Comparison of ENCODE assay signal across 8 cellular contexts in genomic region chr2:62306751-62307468, GRCh38.
DNase-seq lines count a peak whose midpoint lies in the region; ATAC-seq and TF ChIP-seq lines count a peak whose summit lies in the region.

No MANE protein-coding gene starts in this region.

- H3K36me3 ChIP-seq in left ventricle myocardium inferior (no peaks in the 10 kb centered on the region), prostate gland (no peaks in the 10 kb centered on the region), right atrium auricular region (no peaks in the 10 kb centered on the region)

- H3K27me3 ChIP-seq in left ventricle myocardium inferior (ENCODE audit: low read depth): no peaks in the 10 kb centered on the region
- H3K27me3 ChIP-seq in prostate gland (replicated peaks; ENCODE audit: insufficient read depth): no peaks in the 10 kb centered on the region
- H3K27me3 ChIP-seq in right atrium auricular region: no peaks in the 10 kb centered on the region

- DNase-seq in left ventricle myocardium inferior (no peak), Right ventricle myocardium inferior (ENCODE audit: missing footprints) (no peak), SHP77 (lab: John Stamatoyannopoulos, UW) (peak; percentile 45 to 47), prostate gland (ENCODE audit: low spot score) (peak; percentile 73), right atrium auricular region (ENCODE audit: low spot score) (no peak)
- peak; percentile 31 for DNase-seq in central memory CD4-positive, alpha-beta T cell

- H3K4me1 ChIP-seq in left ventricle myocardium inferior (peaks cover 57% of the 10 kb centered on the region), prostate gland (replicated peaks) (peaks cover 15% of the 10 kb centered on the region), right atrium auricular region (peaks cover 0 to 49% of the 10 kb centered on the region in 2 donors)

- intact Hi-C loops in left ventricle myocardium inferior (cut with micrococcal nuclease): no loop called here
- intact Hi-C loops in Right ventricle myocardium inferior (cut with DNase I): no loop called here
- intact Hi-C loops in prostate gland (cut with DNase I): no loop called here

- WGBS in prostate gland: 51% methylated on average over 7 of the region's 7 CpGs

- TF ChIP-seq CTCF in left ventricle myocardium inferior (IDR thresholded peaks at IDR 0.05; ENCODE audit: borderline replicate concordance) (no peak), prostate gland (IDR thresholded peaks at IDR 0.05) (no peak), right atrium auricular region (IDR thresholded peaks at IDR 0.05) (no peak)

- no peak overlapping the region for H3K4me3 ChIP-seq in left ventricle myocardium inferior
- H3K4me3 ChIP-seq in prostate gland: no peak overlapping the region
- H3K4me3 ChIP-seq in right atrium auricular region: no peak overlapping the region

- no peak for TF ChIP-seq POLR2A in prostate gland (IDR thresholded peaks at IDR 0.05)

- ATAC-seq in Right ventricle myocardium inferior (no peak), HG03469 (IDR thresholded peaks at IDR 0.05; ENCODE audit: unreplicated experiment) (peak; percentile 25), HG03159 (IDR thresholded peaks at IDR 0.05; ENCODE audit: unreplicated experiment) (no peak)

- H3K9me3 ChIP-seq in left ventricle myocardium inferior (replicated peaks) (no peaks in the 10 kb centered on the region), prostate gland (no peaks in the 10 kb centered on the region), right atrium auricular region (no peaks in the 10 kb centered on the region)

- H3K27ac ChIP-seq in left ventricle myocardium inferior (replicated peaks): peak overlapping the region; percentile 52
- H3K27ac ChIP-seq in prostate gland: peak overlapping the region; percentile 73 to 81
- peak overlapping the region in 1 of 2 donors; percentile 45 for H3K27ac ChIP-seq in right atrium auricular region

Comparison
In these comparisons a context has a peak if more than half of its experiments do, and no peak if none do; other contexts are left out.
1. DNase-seq: peak in SHP77 (2 of 2), central memory CD4-positive, alpha-beta T cell (single experiment) and prostate gland (single experiment); none in left ventricle myocardium inferior (single experiment), Right ventricle myocardium inferior (single experiment) and right atrium auricular region (single experiment).